In the genomic region with DNA sequence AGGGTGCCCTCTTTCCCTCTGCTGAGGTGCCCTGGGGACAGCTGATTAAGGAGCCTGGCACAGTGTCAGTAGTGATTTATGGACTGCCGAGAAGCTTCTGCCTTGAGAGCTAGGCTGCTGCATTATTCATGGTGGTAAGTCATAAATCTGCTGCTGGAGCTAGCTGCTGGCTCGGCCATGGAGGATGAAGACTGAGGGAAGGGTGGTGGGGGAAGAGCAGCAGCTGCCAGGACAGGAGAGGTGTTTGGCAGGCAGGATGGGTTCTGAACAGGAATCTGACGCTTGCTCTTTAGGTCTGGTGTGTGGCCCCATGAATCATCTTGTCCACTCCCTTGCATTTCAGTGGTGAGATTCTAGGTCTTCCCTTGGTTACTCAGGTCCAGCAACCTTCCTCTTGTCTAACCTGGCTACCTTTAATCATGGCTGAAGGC, we compare ENCODE assay signal across 14 cellular contexts.
A peak's percentile ranks its signal among the peaks of the same experiment; 100 is the strongest.
DNase-seq lines count a peak whose midpoint lies in the region; ATAC-seq and TF ChIP-seq lines count a peak whose summit lies in the region.
"Had no signal": no experiment of that assay in that cellular context is flagged by ENCODE, and none has a peak within 500 bp of the region (broad histone marks: within the 10 kb centered on the region; RNA-seq: fewer than 3 reads in every experiment).

No MANE protein-coding gene starts in this region.

- H3K27ac Mint-ChIP-seq in mesothelial cell of epicardium, result peak overlapping the region; percentile 62
- no peak overlapping the region for H3K27ac Mint-ChIP-seq in T-helper 2 cell treated with Interferon-gamma antibody and Interleukin-4, amounts not matched to agents 5 μg/mL and 100 μg/mL, for 36 hours
- H3K27ac Mint-ChIP-seq: activated T-cell treated with anti-CD3 and anti-CD28 coated beads, Interleukin-2, amount 50 U/mL, for 72 hours; effector memory CD8-positive, alpha-beta T cell had no signal

- H3K9me3 ChIP-seq in MG63 (no peaks in the 10 kb centered on the region; the same call in 1 of the 2 replicates), mucosa of descending colon (no peaks in the 10 kb centered on the region)
- H3K9me3 ChIP-seq: BE2C had no signal

- TF ChIP-seq CTCF in astrocyte of the cerebellum (IDR thresholded peaks at IDR 0.05; ENCODE audit: low read depth, low read length, missing control alignments) (no peak), mesothelial cell of epicardium (IDR thresholded peaks at IDR 0.05; ENCODE audit: unreplicated experiment) (no peak), mucosa of descending colon (IDR thresholded peaks at IDR 0.05) (no peak)

- H3K4me3 Mint-ChIP-seq in mesothelial cell of epicardium, result no peak overlapping the region
- no peak overlapping the region for H3K4me3 Mint-ChIP-seq in T-helper 2 cell treated with Interferon-gamma antibody and Interleukin-4, amounts not matched to agents 5 μg/mL and 100 μg/mL, for 36 hours
- H3K4me3 Mint-ChIP-seq: activated T-cell treated with anti-CD3 and anti-CD28 coated beads, Interleukin-2, amount 50 U/mL, for 72 hours; effector memory CD8-positive, alpha-beta T cell had no signal

- peaks cover 8% of the 10 kb centered on the region for H3K36me3 Mint-ChIP-seq in mesothelial cell of epicardium
- H3K36me3 Mint-ChIP-seq in T-helper 2 cell treated with Interferon-gamma antibody and Interleukin-4, amounts not matched to agents 5 μg/mL and 100 μg/mL, for 36 hours (ENCODE audit: low read depth), result no peaks in the 10 kb centered on the region

- H3K27me3 Mint-ChIP-seq in mesothelial cell of epicardium (ENCODE audit: low read depth), result no peaks in the 10 kb centered on the region
- no peaks in the 10 kb centered on the region for H3K27me3 Mint-ChIP-seq in T-helper 2 cell treated with Interferon-gamma antibody and Interleukin-4, amounts not matched to agents 5 μg/mL and 100 μg/mL, for 36 hours (ENCODE audit: low read depth)

- in situ Hi-C loops in Caki2 (cut with HindIII; ENCODE audit: low pct_unique_long_range_greater_than_20kb, low sequenced_read_pairs), result no loop called here
- in situ Hi-C loops in astrocyte of the cerebellum (cut with HindIII; ENCODE audit: low sequenced_read_pairs), result no loop called here

- H3K36me3 ChIP-seq in MG63, result no peaks in the 10 kb centered on the region
- no peaks in the 10 kb centered on the region for H3K36me3 ChIP-seq in mucosa of descending colon (ENCODE audit: low read depth)
- H3K36me3 ChIP-seq: BE2C had no signal

- peaks cover 61% of the 10 kb centered on the region for H3K4me1 Mint-ChIP-seq in mesothelial cell of epicardium
- H3K4me1 Mint-ChIP-seq in T-helper 2 cell treated with Interferon-gamma antibody and Interleukin-4, amounts not matched to agents 5 μg/mL and 100 μg/mL, for 36 hours (ENCODE audit: low read depth), result no peaks in the 10 kb centered on the region

- ATAC-seq in GM21367 (IDR thresholded peaks at IDR 0.05; ENCODE audit: unreplicated experiment) (no peak), mucosa of descending colon (no peak)
- ATAC-seq: activated T-cell treated with anti-CD3 and anti-CD28 coated beads, Interleukin-2, amount 50 U/mL, for 72 hours; effector memory CD8-positive, alpha-beta T cell had no signal

- H3K9me3 Mint-ChIP-seq in mesothelial cell of epicardium, result peaks cover 16% of the 10 kb centered on the region
- H3K9me3 Mint-ChIP-seq in T-helper 2 cell treated with Interferon-gamma antibody and Interleukin-4, amounts not matched to agents 5 μg/mL and 100 μg/mL, for 36 hours, result no peaks in the 10 kb centered on the region

- intact Hi-C loops in mucosa of descending colon (cut with DNase I, micrococcal nuclease), result no loop called here

- H3K4me3 ChIP-seq in MG63 (no peak overlapping the region), astrocyte of the cerebellum (ENCODE audit: low read depth, low read length) (no peak overlapping the region), mucosa of descending colon (no peak overlapping the region)
- H3K4me3 ChIP-seq: lung had no signal

- H3K27me3 ChIP-seq in MG63, result no peaks in the 10 kb centered on the region
- H3K27me3 ChIP-seq: BE2C had no signal

- H3K27ac ChIP-seq in caudate nucleus (ENCODE audit: low read depth, low read length), result no peak overlapping the region

- DNase-seq in Caki2 (ENCODE audit: low read depth) (peak; percentile 41), MG63 (peak; percentile 94), astrocyte of the cerebellum (ENCODE audit: low read depth) (peak; percentile 8), mesothelial cell of epicardium (ENCODE audit: low spot score in 2 of 2, unreplicated experiment in 2 of 2) (no peak), mucosa of descending colon (no peak), caudate nucleus (lab: John Stamatoyannopoulos, UW) (no peak)
- no peak for DNase-seq in T-helper 2 cell treated with Interferon-gamma antibody and Interleukin-4, amounts not matched to agents 5 μg/mL and 100 μg/mL, for 36 hours (ENCODE audit: low spot score)
- DNase-seq: activated T-cell treated with anti-CD3 and anti-CD28 coated beads, Interleukin-2, amount 50 U/mL, for 72 hours; BE2C; effector memory CD8-positive, alpha-beta T cell; HCEC 1CT; NCI-H1092 treated with DMSO at 0.1 percent for 48 hours had no signal

- H3K4me1 ChIP-seq in mucosa of descending colon (ENCODE audit: low read depth), result peaks cover 17% of the 10 kb centered on the region
- H3K4me1 ChIP-seq: BE2C had no signal

Comparison
In these comparisons a context has a peak if more than half of its experiments do, and no peak if none do; other contexts are left out.
1. DNase-seq: peak in Caki2 (single experiment), MG63 (single experiment) and astrocyte of the cerebellum (single experiment); none in mesothelial cell of epicardium (0 of 2), mucosa of descending colon (0 of 3), T-helper 2 cell treated with Interferon-gamma antibody and Interleukin-4, amounts not matched to agents 5 μg/mL and 100 μg/mL, for 36 hours (single experiment) and caudate nucleus (0 of 61).